ENCODE assay signal across 15 cellular contexts in the genomic region with DNA sequence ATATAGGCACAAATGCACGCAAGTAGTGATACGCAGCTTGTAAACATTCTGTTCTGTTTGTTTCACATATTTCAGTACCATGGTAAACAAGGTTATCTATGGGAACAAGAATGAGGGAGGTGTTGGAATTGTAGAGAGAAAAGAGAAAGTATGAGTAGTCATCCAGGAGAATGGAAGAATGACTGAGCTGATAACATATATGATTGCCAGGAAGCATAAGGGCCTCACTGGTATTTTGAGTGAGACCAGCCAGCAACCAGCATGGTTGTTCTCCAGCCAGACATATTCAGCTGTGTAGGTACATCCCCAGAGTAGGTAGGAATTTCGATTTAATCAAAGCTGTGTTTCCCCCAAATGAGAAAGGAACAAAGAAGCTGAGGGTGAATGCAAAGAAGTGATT. TPM values are rescaled to one million over a fixed set of nuclear protein-coding genes. Genes with fewer than 3 reads are reported as not detected.
A peak's percentile ranks its signal among the peaks of the same experiment; 100 is the strongest.
DNase-seq lines count a peak whose midpoint lies in the region; ATAC-seq and TF ChIP-seq lines count a peak whose summit lies in the region.
"Had no signal": no experiment of that assay in that cellular context is flagged by ENCODE, and none has a peak within 500 bp of the region (broad histone marks: within the 10 kb centered on the region; RNA-seq: fewer than 3 reads in every experiment).

No MANE protein-coding gene starts in this region.

- DNase-seq in HuH-7 (ENCODE audit: low spot score) (peak; percentile 17), OCI-M1 (lab: John Stamatoyannopoulos, UW) (peak; percentile 27), fibroblast of pulmonary artery (ENCODE audit: low read depth) (peak; percentile 11), left ventricle myocardium superior (no peak), AG08396 (ENCODE audit: low spot score) (no peak), NCI-H774 (lab: John Stamatoyannopoulos, UW) (no peak)
- DNase-seq: CD4-positive, alpha-beta memory T cell; DMS153; DMS79; GDM1; GOT3; H7 had no signal

- ATAC-seq in GM21360 (IDR thresholded peaks at IDR 0.05; ENCODE audit: unreplicated experiment) (no peak), left ventricle myocardium superior (no peak)
- ATAC-seq: A549 had no signal

- TF ChIP-seq CTCF in fibroblast of pulmonary artery (IDR thresholded peaks at IDR 0.05; ENCODE audit: low read length, missing control alignments): no peak

- intact Hi-C loops in left ventricle myocardium superior (cut with micrococcal nuclease): no loop called here

- no peak overlapping the region for H3K4me3 ChIP-seq in fibroblast of pulmonary artery (replicated peaks; ENCODE audit: low read depth, low read length)
- H3K4me3 ChIP-seq: A549, BLaER1 had no signal

RNA-seq across cellular contexts. Expression of a gene that starts 58.9 kb away (rescaled TPM):
- not detected for total RNA-seq in left ventricle myocardium superior

Comparison
In these comparisons a context has a peak if more than half of its experiments do, and no peak if none do; other contexts are left out.
1. DNase-seq: peak in HuH-7 (single experiment), OCI-M1 (single experiment) and fibroblast of pulmonary artery (single experiment); none in left ventricle myocardium superior (single experiment), AG08396 (single experiment) and NCI-H774 (single experiment).